In genomic region chr2:213766465-213766891, GRCh38 we compare ENCODE assay signal across 10 cellular contexts.
DNase-seq lines count a peak whose midpoint lies in the region; ATAC-seq and TF ChIP-seq lines count a peak whose summit lies in the region.
"Had no signal": no experiment of that assay in that cellular context is flagged by ENCODE, and none has a peak within 500 bp of the region (broad histone marks: within the 10 kb centered on the region; RNA-seq: fewer than 3 reads in every experiment).

No MANE protein-coding gene starts in this region.

- WGBS in endodermal cell (ENCODE audit: insufficient coverage in 1 of 2, insufficient read length in 1 of 2), 2 experiments: 91 to 95% methylated on average over 3 of the region's 3 CpGs
- 13 to 18% methylated on average over 3 of the region's 3 CpGs for WGBS in heart right ventricle, 2 donors

- H3K4me3 ChIP-seq in endodermal cell (ENCODE audit: low read length) (no peak overlapping the region), heart right ventricle (no peak overlapping the region)

- no peaks in the 10 kb centered on the region for H3K36me3 Mint-ChIP-seq in endodermal cell (ENCODE audit: low read depth)
- H3K36me3 Mint-ChIP-seq: naive thymus-derived CD8-positive, alpha-beta T cell had no signal

- H3K27me3 ChIP-seq in endodermal cell (ENCODE audit: control insufficient read depth, insufficient read depth, low read length, poor library complexity, severe bottlenecking) (no peaks in the 10 kb centered on the region), heart right ventricle (no peaks in the 10 kb centered on the region)

- TF ChIP-seq CTCF in GM10266 (IDR thresholded peaks at IDR 0.05; ENCODE audit: control insufficient read depth, insufficient read depth, low read depth, missing control alignments) (no peak), endodermal cell (conservative IDR thresholded peaks at IDR 0.05) (no peak), heart right ventricle (IDR thresholded peaks at IDR 0.05) (no peak)

- ATAC-seq in GM19467 (IDR thresholded peaks at IDR 0.05; ENCODE audit: unreplicated experiment) (peak; percentile 97), HG03103 (IDR thresholded peaks at IDR 0.05; ENCODE audit: low read depth, unreplicated experiment) (peak; percentile 92), heart right ventricle (no peak)
- ATAC-seq: naive thymus-derived CD8-positive, alpha-beta T cell had no signal

- H3K9me3 ChIP-seq in endodermal cell (ENCODE audit: control insufficient read depth, low read length) (no peaks in the 10 kb centered on the region), heart right ventricle (peaks cover 0 to 8% (median 0%) of the 10 kb centered on the region in 11 donors)

- DNase-seq in GM10266 (ENCODE audit: extremely low spot score) (peak; percentile 61), endodermal cell (no peak), Ammon's horn (ENCODE audit: low spot score) (no peak), heart right ventricle (no peak), caudate nucleus (lab: John Stamatoyannopoulos, UW) (no peak), DMS153 (lab: John Stamatoyannopoulos, UW) (no peak)
- DNase-seq: naive thymus-derived CD8-positive, alpha-beta T cell; NCI-H2081 treated with DMSO at 0.1 percent for 48 hours had no signal

- intact Hi-C loops in heart right ventricle (cut with DNase I): no loop called here

- H3K4me1 ChIP-seq in endodermal cell (ENCODE audit: control insufficient read depth, insufficient read depth, low read length) (peaks cover 4% of the 10 kb centered on the region), heart right ventricle (no peaks in the 10 kb centered on the region)

- H3K27ac Mint-ChIP-seq in endodermal cell: peak overlapping the region; percentile 53

- H3K27ac ChIP-seq in endodermal cell (ENCODE audit: low read depth, low read length): no peak overlapping the region
- H3K27ac ChIP-seq in heart right ventricle: no peak overlapping the region
- no peak overlapping the region for H3K27ac ChIP-seq in caudate nucleus (ENCODE audit: low read depth, low read length)

- no peak overlapping the region for H3K9ac ChIP-seq in endodermal cell (ENCODE audit: extremely low read depth, low read length, poor library complexity, severe bottlenecking)

- H3K27me3 Mint-ChIP-seq in endodermal cell (ENCODE audit: insufficient read depth): no peaks in the 10 kb centered on the region
- H3K27me3 Mint-ChIP-seq: naive thymus-derived CD8-positive, alpha-beta T cell had no signal

- peaks cover 14% of the 10 kb centered on the region for H3K4me1 Mint-ChIP-seq in endodermal cell
- H3K4me1 Mint-ChIP-seq: naive thymus-derived CD8-positive, alpha-beta T cell had no signal

- no peaks in the 10 kb centered on the region for H3K9me3 Mint-ChIP-seq in endodermal cell

- H3K4me3 Mint-ChIP-seq in endodermal cell: no peak overlapping the region
- H3K4me3 Mint-ChIP-seq: naive thymus-derived CD8-positive, alpha-beta T cell had no signal

- no peaks in the 10 kb centered on the region for H3K36me3 ChIP-seq in endodermal cell (ENCODE audit: control insufficient read depth, insufficient read depth, low read length)
- H3K36me3 ChIP-seq in heart right ventricle: no peaks in the 10 kb centered on the region

Comparison
In these comparisons a context has a peak if more than half of its experiments do, and no peak if none do; other contexts are left out.
1. ATAC-seq: peak in GM19467 (single experiment) and HG03103 (single experiment); none in heart right ventricle (0 of 8).